33 cellular contexts compared by ENCODE assay signal in the genomic region with DNA sequence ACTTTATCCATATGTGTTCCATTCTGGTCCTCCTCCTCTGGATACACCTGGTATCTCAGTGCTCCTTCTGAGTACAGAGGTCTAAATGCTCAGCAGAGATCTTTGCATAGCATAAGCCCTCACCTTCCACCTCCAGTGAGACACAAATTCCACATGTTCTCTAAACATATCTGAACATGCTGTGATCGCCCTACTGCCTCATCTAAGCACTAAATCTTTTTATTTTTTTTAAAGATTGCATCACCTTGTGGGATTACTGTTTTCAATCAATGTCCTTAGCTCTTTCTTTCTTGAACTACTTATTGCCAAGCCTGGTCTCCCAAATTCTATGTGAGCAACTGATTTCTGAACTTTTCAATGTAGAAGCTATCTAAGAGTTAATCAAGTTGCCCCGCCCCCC.
DNase-seq lines count a peak whose midpoint lies in the region; ATAC-seq, FAIRE-seq and TF ChIP-seq lines count a peak whose summit lies in the region.
"Had no signal": no experiment of that assay in that cellular context is flagged by ENCODE, and none has a peak within 500 bp of the region (broad histone marks: within the 10 kb centered on the region; RNA-seq: fewer than 3 reads in every experiment).

No MANE protein-coding gene starts in this region.

- no peak for DNase-seq in AG09309 (ENCODE audit: low read depth)
- DNase-seq in IMR-90, result peak; percentile 22
- peak; percentile 69 for DNase-seq in epithelial cell of esophagus (ENCODE audit: low read depth)
- DNase-seq in keratinocyte (ENCODE audit: low read depth, low spot score), result no peak
- DNase-seq in sigmoid colon, result no peak
- no peak for DNase-seq in H4 (ENCODE audit: low spot score)
- DNase-seq in nephron progenitor cell, result no peak
- DNase-seq: activated CD4-positive, alpha-beta T cell treated with anti-CD3 and anti-CD28 coated beads, Interleukin-2, amount 50 U/mL, for 4 hours; activated CD8-positive, alpha-beta memory T cell treated with anti-CD3 and anti-CD28 coated beads, Interleukin-2, amount 50 U/mL, for 4 hours; activated naive CD4-positive, alpha-beta T cell treated with Interleukin-2 at 50 U/mL for 16 hours; C1 segment of cervical spinal cord; GDM1; head of caudate nucleus; kidney; left ventricle myocardium superior; MG63; naive B cell; NCI-H1417; NCI-H2029 treated with DMSO at 0.1 percent for 48 hours; NCI-H526; stimulated activated CD4-positive, alpha-beta T cell treated with anti-CD3 and anti-CD28 coated beads, Interleukin-15, amount 100 ng/mL, for 24 hours; stimulated activated CD4-positive, alpha-beta T cell treated with anti-CD3 and anti-CD28 coated beads, Interleukin-4, amount 100 ng/mL, for 4 hours; T-helper 2 cell had no signal

- H2AK5ac ChIP-seq in IMR-90 (ENCODE audit: low read depth, low read length), result peak overlapping the region; percentile 94

- H2BK120ac ChIP-seq in IMR-90 (ENCODE audit: low read depth, low read length), result peak overlapping the region; percentile 92

- intact Hi-C loops in IMR-90 (cut with micrococcal nuclease), result loop anchor here (5.0 kb wide), 1 partner anchor 112 kb away; a partner anchor contains a TSS
- intact Hi-C loops in sigmoid colon (cut with DNase I), result no loop called here

- H3K9me1 ChIP-seq in IMR-90 (ENCODE audit: insufficient read depth, low read length) (0 out of 2 replicates have a peak, but pooled peaks cover 2% of the 10 kb centered on the region), keratinocyte (ENCODE audit: control insufficient read depth, extremely low read depth, insufficient read depth, low read length) (no peaks in the 10 kb centered on the region)

- no peak overlapping the region for H2AK9ac ChIP-seq in IMR-90 (replicated peaks; ENCODE audit: low read depth, low read length, poor library complexity)

- CTCF ChIA-PET in IMR-90 (lab: Yijun Ruan, JAX), result interaction anchor here (0.5 to 0.7 kb wide), 2 partner anchors 33 to 178 kb away, joined by 4 to 8 read pairs; no protein-coding TSS in a partner anchor

- H3K4me1 ChIP-seq in IMR-90 (ENCODE audit: control insufficient read depth, insufficient read depth, low read length) (peaks cover 8% of the 10 kb centered on the region), keratinocyte (ENCODE audit: control insufficient read depth, extremely low read depth, insufficient read depth, low read length) (peaks cover 13% of the 10 kb centered on the region), sigmoid colon (peaks cover 0 to 11% (median 4%) of the 10 kb centered on the region in 4 donors)
- H3K4me1 ChIP-seq: prostate gland, tibial nerve had no signal

- peak; percentile 20 for FAIRE-seq in keratinocyte (lab: Jason Lieb, UNC)
- FAIRE-seq: K562, kidney had no signal

- POLR2A ChIA-PET in IMR-90 (lab: Charles Lee; ENCODE audit: unreplicated experiment), result no interaction called here

- no peak for TF ChIP-seq CTCF in AG09309 (IDR thresholded peaks at IDR 0.05; ENCODE audit: control insufficient read depth, insufficient read depth, low read depth, low read length, missing control alignments)
- no peak for TF ChIP-seq CTCF in IMR-90 (conservative IDR thresholded peaks at IDR 0.05; ENCODE audit: low read depth, low read length)
- no peak for TF ChIP-seq CTCF in epithelial cell of esophagus (IDR thresholded peaks at IDR 0.05; ENCODE audit: insufficient read depth, low read depth, low read length, missing control alignments)
- no peak for TF ChIP-seq CTCF in keratinocyte (optimal IDR thresholded peaks at IDR 0.05 in 1 of 3, IDR thresholded peaks at IDR 0.05 in 1 of 3, conservative IDR thresholded peaks at IDR 0.05 in 1 of 3; ENCODE audit: extremely low read depth in 1 of 3, insufficient read depth in 2 of 3, low read length in 3 of 3)
- no peak for TF ChIP-seq CTCF in sigmoid colon (IDR thresholded peaks at IDR 0.05)
- no peak for TF ChIP-seq CTCF in nephron progenitor cell (IDR thresholded peaks at IDR 0.05)

- no TSS peak for BruUV-seq in IMR-90 (replicated peaks; lab: Mats Ljungman, UMichigan)

- H4K20me1 ChIP-seq in IMR-90 (ENCODE audit: insufficient read depth, low read length) (no peaks in the 10 kb centered on the region), keratinocyte (ENCODE audit: control insufficient read depth, extremely low read depth, insufficient read depth, low read length) (no peaks in the 10 kb centered on the region)

- peak overlapping the region; percentile 93; the same call in 2 of the 3 replicates for H2BK15ac ChIP-seq in IMR-90 (ENCODE audit: low read depth, low read length)

- dilution Hi-C loops in IMR-90 (cut with HindIII; ENCODE audit: low sequenced_read_pairs, unreplicated experiment), result no loop called here
- dilution Hi-C loops in keratinocyte (cut with MboI; ENCODE audit: extremely low pct_ligation_motif_present, low sequenced_read_pairs), result no loop called here

- peaks cover 4% of the 10 kb centered on the region for H3K9me3 Mint-ChIP-seq in nephron progenitor cell
- H3K9me3 Mint-ChIP-seq: activated T-helper 1 cell treated with anti-CD3 and anti-CD28 coated beads, Interleukin-12 subunit alpha, Interleukin-12 subunit beta, Interleukin-2, Interleukin-4 antibody, amounts not matched to agents 30 ng/mL and 10 ng/mL and 1 ng/mL, durations not matched to agents 14 hours and 24 hours and 36 hours; mesothelial cell of epicardium had no signal

- H3K4me3 ChIP-seq in AG09309 (ENCODE audit: control insufficient read depth, low read depth, low read length), result peak overlapping the region; percentile 16
- no peak overlapping the region for H3K4me3 ChIP-seq in IMR-90 (ENCODE audit: insufficient read depth, low read depth, low read length)
- no peak overlapping the region for H3K4me3 ChIP-seq in epithelial cell of esophagus (ENCODE audit: low read length)
- peak overlapping the region in 1 of 3 experiments; percentile 25 for H3K4me3 ChIP-seq in keratinocyte (ENCODE audit: control insufficient read depth in 2 of 3, extremely low read depth in 1 of 3, insufficient read depth in 2 of 3, low read depth in 1 of 3, low read length in 3 of 3)
- no peak overlapping the region for H3K4me3 ChIP-seq in sigmoid colon
- H3K4me3 ChIP-seq: K562, MG63, prostate gland, tibial nerve had no signal

- TF ChIP-seq POLR2A in IMR-90 (IDR thresholded peaks at IDR 0.05; ENCODE audit: low read depth, low read length) (no peak), sigmoid colon (IDR thresholded peaks at IDR 0.05) (no peak)

- WGBS in IMR-90 (ENCODE audit: extremely low coverage in 2 of 2, insufficient read length in 1 of 2), 2 experiments, result no CpG with 5 or more reads among the region's 2 CpGs
- 31% methylated on average over 2 of the region's 2 CpGs for WGBS in sigmoid colon, 2 donors

- peak overlapping the region; percentile 81 for H4K91ac ChIP-seq in IMR-90 (ENCODE audit: insufficient read depth, low read depth, low read length)

- peak overlapping the region; percentile 79 for H3K18ac ChIP-seq in IMR-90 (ENCODE audit: low read depth, low read length)

- peak overlapping the region; percentile 90 for H3K14ac ChIP-seq in IMR-90 (replicated peaks; ENCODE audit: low read depth, low read length)

- no peak overlapping the region for H3K27ac Mint-ChIP-seq in nephron progenitor cell
- H3K27ac Mint-ChIP-seq: activated T-helper 1 cell treated with anti-CD3 and anti-CD28 coated beads, Interleukin-12 subunit alpha, Interleukin-12 subunit beta, Interleukin-2, Interleukin-4 antibody, amounts not matched to agents 30 ng/mL and 10 ng/mL and 1 ng/mL, durations not matched to agents 14 hours and 24 hours and 36 hours; stimulated activated effector memory CD8-positive, alpha-beta T cell treated with anti-CD3 and anti-CD28 coated beads, Interleukin-12 subunit alpha, Interleukin-12 subunit beta, amount 100 ng/mL, for 72 hours had no signal

- H3K27me3 Mint-ChIP-seq in nephron progenitor cell (ENCODE audit: low read depth, poor library complexity), result no peaks in the 10 kb centered on the region

- peak overlapping the region; percentile 89 for H2BK5ac ChIP-seq in IMR-90 (ENCODE audit: low read depth, low read length, poor library complexity, severe bottlenecking)

- H3K27ac ChIP-seq in IMR-90 (ENCODE audit: insufficient read depth, low read length) (peak overlapping the region; percentile 60), keratinocyte (ENCODE audit: control insufficient read depth, insufficient read depth, low read length) (no peak overlapping the region), sigmoid colon (peak overlapping the region in 1 of 4 donors; percentile 38)
- H3K27ac ChIP-seq: neutrophil, prostate gland, tibial nerve had no signal

- no peak for TF ChIP-seq EP300 in sigmoid colon (IDR thresholded peaks at IDR 0.05)

- peak overlapping the region; percentile 84 for H3K56ac ChIP-seq in IMR-90 (ENCODE audit: extremely low read depth, insufficient read depth, low read length)

- H3K4me3 Mint-ChIP-seq in nephron progenitor cell, result no peak overlapping the region
- H3K4me3 Mint-ChIP-seq: activated T-helper 1 cell treated with anti-CD3 and anti-CD28 coated beads, Interleukin-12 subunit alpha, Interleukin-12 subunit beta, Interleukin-2, Interleukin-4 antibody, amounts not matched to agents 30 ng/mL and 10 ng/mL and 1 ng/mL, durations not matched to agents 14 hours and 24 hours and 36 hours; mesothelial cell of epicardium; naive B cell; stimulated activated effector memory CD8-positive, alpha-beta T cell treated with anti-CD3 and anti-CD28 coated beads, Interleukin-12 subunit alpha, Interleukin-12 subunit beta, amount 100 ng/mL, for 72 hours had no signal

- H3K36me3 Mint-ChIP-seq in nephron progenitor cell (ENCODE audit: low read depth), result peaks cover 6% of the 10 kb centered on the region
- H3K36me3 Mint-ChIP-seq: mesothelial cell of epicardium; naive B cell; stimulated activated effector memory CD8-positive, alpha-beta T cell treated with anti-CD3 and anti-CD28 coated beads, Interleukin-12 subunit alpha, Interleukin-12 subunit beta, amount 100 ng/mL, for 72 hours had no signal

- in situ Hi-C loops in IMR-90 (cut with MboI; ENCODE audit: low sequenced_read_pairs), result no loop called here

- no peak for TF ChIP-seq RAD21 in IMR-90 (IDR thresholded peaks at IDR 0.05; ENCODE audit: low read length)

- no peaks in the 10 kb centered on the region for H3K79me2 ChIP-seq in keratinocyte (ENCODE audit: control insufficient read depth, insufficient read depth, low read length)

- peaks cover 13% of the 10 kb centered on the region for H3K4me1 Mint-ChIP-seq in nephron progenitor cell
- H3K4me1 Mint-ChIP-seq: naive B cell; stimulated activated effector memory CD8-positive, alpha-beta T cell treated with anti-CD3 and anti-CD28 coated beads, Interleukin-12 subunit alpha, Interleukin-12 subunit beta, amount 100 ng/mL, for 72 hours had no signal

- H3K36me3 ChIP-seq in IMR-90 (ENCODE audit: control insufficient read depth, insufficient read depth, low read length), result no peaks in the 10 kb centered on the region
- H3K36me3 ChIP-seq in keratinocyte (ENCODE audit: control insufficient read depth in 2 of 2, extremely low read depth in 1 of 2, insufficient read depth in 2 of 2, low read length in 2 of 2), result no peaks in the 10 kb centered on the region
- no peaks in the 10 kb centered on the region for H3K36me3 ChIP-seq in sigmoid colon
- H3K36me3 ChIP-seq: MG63, neutrophil, prostate gland, tibial nerve had no signal

- H3K9me3 ChIP-seq in IMR-90 (ENCODE audit: control insufficient read depth, insufficient read depth, low read length) (no peaks in the 10 kb centered on the region), keratinocyte (ENCODE audit: control insufficient read depth, low read depth, low read length) (no peaks in the 10 kb centered on the region), sigmoid colon (no peaks in the 10 kb centered on the region)
- H3K9me3 ChIP-seq: MG63, neutrophil, prostate gland, tibial nerve had no signal

- peak overlapping the region; percentile 56 to 89; a peak in 3 of 4 replicates for H4K8ac ChIP-seq in IMR-90 (ENCODE audit: low read depth in 2 of 2, low read length in 2 of 2)

- H2BK20ac ChIP-seq in IMR-90 (ENCODE audit: low read depth, low read length), result peak overlapping the region; percentile 88

- H3K4ac ChIP-seq in IMR-90 (ENCODE audit: low read depth, low read length), result peak overlapping the region; percentile 94

- H4K5ac ChIP-seq in IMR-90 (ENCODE audit: low read depth, low read length), result peak overlapping the region; percentile 84

- peak overlapping the region; percentile 84 for H3K23ac ChIP-seq in IMR-90 (ENCODE audit: low read depth, low read length)

- H3K79me1 ChIP-seq in IMR-90 (ENCODE audit: low read depth in 1 of 2, low read length in 2 of 2), result no peaks in the 10 kb centered on the region

- peak overlapping the region; percentile 35; the same call in 1 of the 2 replicates for H3K9ac ChIP-seq in IMR-90 (ENCODE audit: low read depth, low read length)
- peak overlapping the region; percentile 18 for H3K9ac ChIP-seq in keratinocyte (ENCODE audit: control insufficient read depth, extremely low read depth, insufficient read depth, low read length)

- no peaks in the 10 kb centered on the region for H3K27me3 ChIP-seq in IMR-90 (ENCODE audit: control insufficient read depth, insufficient read depth, low read length)
- H3K27me3 ChIP-seq in keratinocyte (ENCODE audit: control insufficient read depth, extremely low read depth, insufficient read depth, low read length), result no peaks in the 10 kb centered on the region
- H3K27me3 ChIP-seq in sigmoid colon, result no peaks in the 10 kb centered on the region
- H3K27me3 ChIP-seq: MG63, neutrophil, tibial nerve had no signal

- H3K4me2 ChIP-seq in IMR-90 (ENCODE audit: low read depth, low read length), result no peak overlapping the region
- H3K4me2 ChIP-seq in keratinocyte (ENCODE audit: control insufficient read depth, extremely low read depth, insufficient read depth, low read depth, low read length), result peak overlapping the region; percentile 67

- no peak overlapping the region for H2AFZ ChIP-seq in IMR-90 (replicated peaks; ENCODE audit: low read length, poor library complexity)
- H2AFZ ChIP-seq in keratinocyte (ENCODE audit: control insufficient read depth, low read length), result peak overlapping the region; percentile 60

- ATAC-seq in IMR-90 (ENCODE audit: low read depth) (no peak), HG03432 (IDR thresholded peaks at IDR 0.05; ENCODE audit: unreplicated experiment) (no peak)
- ATAC-seq: activated CD4-positive, CD25-positive, alpha-beta regulatory T cell treated with anti-CD3 and anti-CD28 coated beads, Interleukin-2, amount 50 U/mL, for 24 hours; K562; left ventricle myocardium superior; Right ventricle myocardium inferior; stimulated activated effector memory CD8-positive, alpha-beta T cell treated with anti-CD3 and anti-CD28 coated beads, Interleukin-12 subunit alpha, Interleukin-12 subunit beta, amount 100 ng/mL, for 72 hours had no signal

Comparison
In these comparisons a context has a peak if more than half of its experiments do, and no peak if none do; other contexts are left out.
1. DNase-seq: peak in IMR-90 (single experiment) and epithelial cell of esophagus (single experiment); none in AG09309 (single experiment), keratinocyte (single experiment), sigmoid colon (single experiment), H4 (single experiment) and nephron progenitor cell (single experiment).